Comparison of ENCODE assay signal across 8 cellular contexts in the genomic region with DNA sequence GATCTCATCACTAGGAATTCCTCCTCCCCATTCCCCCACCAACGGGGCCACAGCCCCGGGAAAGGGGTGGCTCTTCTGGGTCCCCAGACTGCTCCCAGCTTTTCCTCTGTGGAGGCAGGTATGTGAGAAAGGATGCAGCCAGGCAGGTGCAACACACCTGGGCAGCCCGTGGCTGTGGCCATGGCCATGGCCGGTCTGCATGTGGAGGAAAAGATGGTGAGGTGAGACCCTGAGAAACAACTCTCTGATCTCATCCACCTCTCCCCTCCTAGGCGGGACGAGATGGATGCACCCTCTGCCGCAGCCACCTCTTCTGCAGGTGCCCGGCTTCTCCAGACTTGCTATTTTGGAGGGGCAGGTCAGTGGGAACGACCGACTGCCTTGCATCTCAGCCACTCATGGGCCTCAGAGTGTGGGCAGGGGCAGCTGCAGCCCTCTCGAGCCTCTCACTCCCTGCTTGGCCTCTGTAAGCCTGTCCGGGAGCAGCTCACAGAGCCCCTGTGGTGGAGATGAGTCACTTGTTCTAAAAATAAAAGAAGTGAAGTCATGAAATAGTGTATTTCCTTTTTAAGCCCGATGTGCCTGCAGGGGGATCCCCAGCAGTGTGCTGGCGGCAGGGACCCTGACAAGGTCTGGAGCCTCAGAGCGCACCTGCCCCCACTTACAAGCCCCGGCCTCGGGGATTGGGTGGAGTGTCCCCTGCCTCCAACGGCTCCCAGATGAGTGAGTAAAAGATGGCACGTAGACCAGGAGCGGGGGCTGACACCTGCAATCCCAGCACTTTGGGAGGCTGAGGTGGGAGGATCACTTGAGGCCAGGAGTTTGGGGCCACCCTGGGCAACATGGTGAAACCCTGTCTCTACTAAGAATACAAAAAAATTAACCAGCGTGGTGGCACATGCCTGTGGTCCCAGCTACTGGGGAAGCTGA. TPM values are rescaled to one million over a fixed set of nuclear protein-coding genes. Genes with fewer than 3 reads are reported as not detected.
DNase-seq lines count a peak whose midpoint lies in the region; ATAC-seq and TF ChIP-seq lines count a peak whose summit lies in the region.

No MANE protein-coding gene starts in this region.

- CTCF ChIA-PET in PC-9 (lab: Charles Lee): no interaction called here

- H3K36me3 ChIP-seq in BE2C (no peaks in the 10 kb centered on the region), PC-9 (ENCODE audit: low read depth) (no peaks in the 10 kb centered on the region), kidney epithelial cell (ENCODE audit: control insufficient read depth, insufficient read depth, low read length) (no peaks in the 10 kb centered on the region)

- no TSS peak for BruUV-seq in PC-9 (replicated peaks; lab: Mats Ljungman, UMichigan)

- ATAC-seq in GM19043 (IDR thresholded peaks at IDR 0.05; ENCODE audit: low read depth, unreplicated experiment) (peak; percentile 95), HG03097 (IDR thresholded peaks at IDR 0.05; ENCODE audit: low FRiP score, unreplicated experiment) (peak; percentile 74)

- H3K27me3 Mint-ChIP-seq in CD14-positive monocyte (ENCODE audit: low read depth in 3 of 3): peaks cover 5 to 12% (median 7%) of the 10 kb centered on the region in 3 donors

- no peaks in the 10 kb centered on the region for H3K79me2 ChIP-seq in PC-9 (ENCODE audit: low read depth)

- POLR2A ChIA-PET in PC-9 (lab: Charles Lee; ENCODE audit: unreplicated experiment): interaction anchor here (0.6 kb wide), 1 partner anchor 406 kb away, joined by 3 read pairs; no protein-coding TSS in a partner anchor

- H3K9me3 ChIP-seq in BE2C: no peaks in the 10 kb centered on the region; the same call in 1 of the 2 replicates
- no peaks in the 10 kb centered on the region for H3K9me3 ChIP-seq in PC-9 (ENCODE audit: insufficient read depth, low read depth)

- no peaks in the 10 kb centered on the region for H3K9me2 ChIP-seq in PC-9 (ENCODE audit: insufficient read depth)

- peak overlapping the region; percentile 71 for H3K4me2 ChIP-seq in PC-9

- DNase-seq in BE2C (peak; percentile 70), PC-9 (peak; percentile 52 to 91), kidney epithelial cell (ENCODE audit: low read depth) (peak; percentile 83), CD14-positive monocyte (ENCODE audit: low spot score) (no peak)
- peak; percentile 11 for DNase-seq in activated naive CD8-positive, alpha-beta T cell treated with anti-CD3 and anti-CD28 coated beads, Interleukin-2, amount 50 U/mL, for 16 hours (ENCODE audit: low read depth, low spot score)
- peak; percentile 48 to 51 for DNase-seq in stimulated activated CD8-positive, alpha-beta memory T cell treated with anti-CD3 and anti-CD28 coated beads, Interleukin-2, amount 100 ng/mL, for 48 hours (ENCODE audit: low read depth in 2 of 2)

- H3K27me3 ChIP-seq in BE2C (no peaks in the 10 kb centered on the region), PC-9 (ENCODE audit: insufficient read depth, low read depth) (no peaks in the 10 kb centered on the region), kidney epithelial cell (ENCODE audit: control insufficient read depth, insufficient read depth, low read length) (no peaks in the 10 kb centered on the region)

- TF ChIP-seq CTCF in BE2C (IDR thresholded peaks at IDR 0.05; ENCODE audit: low read depth, low read length) (no peak), PC-9 (conservative IDR thresholded peaks at IDR 0.05) (peak; percentile 50; the same call in 1 of the 2 replicates), kidney epithelial cell (IDR thresholded peaks at IDR 0.05; ENCODE audit: insufficient read depth, low read length, poor library complexity, severe bottlenecking) (peak; percentile 30), CD14-positive monocyte (IDR thresholded peaks at IDR 0.05) (no peak)

- H2AFZ ChIP-seq in PC-9: no peak overlapping the region; the same call in 1 of the 2 replicates

- peaks cover 5 to 18% (median 9%) of the 10 kb centered on the region in 7 donors for H3K9me3 Mint-ChIP-seq in CD14-positive monocyte

- H3F3A ChIP-seq in PC-9 (ENCODE audit: insufficient read depth, low read depth): peaks cover 23% of the 10 kb centered on the region; the same call in 1 of the 2 replicates

- H3K4me1 Mint-ChIP-seq in CD14-positive monocyte: peaks cover 6% of the 10 kb centered on the region

- intact Hi-C loops in PC-9 (cut with micrococcal nuclease; ENCODE audit: unreplicated experiment): no loop called here
- intact Hi-C loops in CD14-positive monocyte (cut with micrococcal nuclease): no loop called here

- H3K36me3 Mint-ChIP-seq in CD14-positive monocyte: no peaks in the 10 kb centered on the region

- H3K4me3 ChIP-seq in BE2C (ENCODE audit: low read depth, low read length) (no peak overlapping the region), PC-9 (peak overlapping the region; percentile 19; the same call in 1 of the 2 replicates), kidney epithelial cell (ENCODE audit: low read depth, low read length) (no peak overlapping the region)

- no peaks in the 10 kb centered on the region for H4K20me1 ChIP-seq in PC-9 (ENCODE audit: insufficient read depth)

- peaks cover 10% of the 10 kb centered on the region for H3K4me1 ChIP-seq in BE2C
- H3K4me1 ChIP-seq in PC-9 (replicated peaks; ENCODE audit: insufficient read depth): peaks cover 53% of the 10 kb centered on the region

- H3K27ac ChIP-seq in PC-9: peak overlapping the region; percentile 66

- H3K27ac Mint-ChIP-seq in CD14-positive monocyte: peak overlapping the region in 1 of 7 donors; percentile 69

- H3K4me3 Mint-ChIP-seq in CD14-positive monocyte: no peak overlapping the region

RNA-seq across cellular contexts. Expression of gene SMIM38, which starts 10.7 kb away (rescaled TPM):
- 0.76 TPM for polyA plus RNA-seq in BE2C (2012; ENCODE audit: insufficient read depth, insufficient read length, low read depth)
- total RNA-seq in PC-9 (2021) (0.26 and 0.50 TPM in 2 replicates), kidney epithelial cell (0.34 TPM in 1 of 2 replicates, not detected in the other)
- polyA plus RNA-seq in CD14-positive monocyte: not detected

Comparison
In these comparisons a context has a peak if more than half of its experiments do, and no peak if none do; other contexts are left out.
1. CTCF ChIP-seq: peak in PC-9 (single experiment) and kidney epithelial cell (single experiment); none in BE2C (single experiment) and CD14-positive monocyte (single experiment).